In the genomic region with DNA sequence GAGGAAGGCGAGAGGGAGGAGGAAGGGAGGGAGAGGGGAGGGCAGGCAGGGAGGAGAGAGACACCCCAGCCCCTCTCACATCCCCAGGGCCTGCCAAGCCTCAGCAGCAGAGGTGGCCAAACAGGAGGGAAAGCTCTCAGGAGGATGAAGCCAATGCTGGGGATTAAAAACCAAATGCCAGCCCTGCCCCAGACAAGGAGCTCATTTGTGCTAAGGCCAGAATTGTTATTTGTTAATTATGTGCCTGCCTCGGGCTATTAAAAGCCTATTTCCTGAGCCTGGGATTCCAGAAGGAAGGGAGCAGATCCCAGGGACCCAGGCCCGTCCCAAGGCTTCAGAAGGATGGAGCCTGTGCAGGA, we compare ENCODE assay signal across 16 cellular contexts.
DNase-seq lines count a peak whose midpoint lies in the region; ATAC-seq and TF ChIP-seq lines count a peak whose summit lies in the region.
"Had no signal": no experiment of that assay in that cellular context is flagged by ENCODE, and none has a peak within 500 bp of the region (broad histone marks: within the 10 kb centered on the region; RNA-seq: fewer than 3 reads in every experiment).

No MANE protein-coding gene starts in this region.

- H3K27ac ChIP-seq in HEK293 (ENCODE audit: extremely low read depth, low read depth, low read length) = no peak overlapping the region
- H3K27ac ChIP-seq in RWPE1 = peak overlapping the region; percentile 96
- H3K27ac ChIP-seq in brain microvascular endothelial cell = no peak overlapping the region
- H3K27ac ChIP-seq: ascending aorta, C4-2B, heart left ventricle, HL-60, vagina had no signal

- DNase-seq in COLO668 (lab: John Stamatoyannopoulos, UW; ENCODE audit: unreplicated experiment) = peak; percentile 18
- DNase-seq in RWPE1 (ENCODE audit: low spot score) = no peak
- peak; percentile 46 for DNase-seq in medulla oblongata (ENCODE audit: extremely low spot score)
- no peak for DNase-seq in NK-92 treated with Interleukin-12 subunit alpha and Interleukin-12 subunit beta, amount 100 ng/mL, for 24 hours (lab: John Stamatoyannopoulos, UW)
- DNase-seq in brain microvascular endothelial cell = no peak
- DNase-seq: activated effector memory CD4-positive, alpha-beta T cell treated with Interleukin-2 at 50 U/mL for 16 hours; cortex of kidney; heart left ventricle; Kasumi-1 had no signal

- in situ Hi-C loops in brain microvascular endothelial cell (cut with HindIII; ENCODE audit: low pct_ligation_motif_present, low sequenced_read_pairs) = no loop called here

- no peaks in the 10 kb centered on the region for H3K4me1 ChIP-seq in HEK293 (ENCODE audit: control insufficient read depth, insufficient read depth, low read length)
- H3K4me1 ChIP-seq: ascending aorta had no signal

- H3K36me3 ChIP-seq in HEK293 (ENCODE audit: control insufficient read depth in 2 of 2, insufficient read depth in 1 of 2, low read length in 2 of 2) (no peaks in the 10 kb centered on the region), brain microvascular endothelial cell (replicated peaks) (no peaks in the 10 kb centered on the region)
- H3K36me3 ChIP-seq: ascending aorta, heart left ventricle, vagina had no signal

- no peak for TF ChIP-seq CTCF in HEK293 (tag by site-specific recombination; IDR thresholded peaks at IDR 0.05)
- TF ChIP-seq CTCF in RWPE1 (conservative IDR thresholded peaks at IDR 0.05; ENCODE audit: low read depth) = no peak
- TF ChIP-seq CTCF in brain microvascular endothelial cell (IDR thresholded peaks at IDR 0.05; ENCODE audit: low read depth, low read length, missing control alignments) = no peak

- H3K9me3 ChIP-seq in HEK293 (ENCODE audit: control insufficient read depth, insufficient read depth, low read depth, low read length) = no peaks in the 10 kb centered on the region
- H3K9me3 ChIP-seq: vagina had no signal

- CTCF ChIA-PET in HEK293 (lab: Yijun Ruan, JAX) (interaction anchor here (0.6 to 5.5 kb wide), 15 partner anchors 8 to 537 kb away, joined by 3 to 87 read pairs (median 4); no protein-coding TSS in a partner anchor), RWPE1 (lab: Yijun Ruan, JAX) (interaction anchor here (1.1 to 1.2 kb wide), 2 partner anchors 41 to 76 kb away, joined by 3 read pairs; no protein-coding TSS in a partner anchor)

- POLR2A ChIA-PET in HEK293 (lab: Yijun Ruan, JAX) = no interaction called here
- POLR2A ChIA-PET in RWPE1 (lab: Yijun Ruan, JAX; ENCODE audit: low non-redundant PET) = no interaction called here

- H3K27me3 ChIP-seq in brain microvascular endothelial cell (replicated peaks) = no peaks in the 10 kb centered on the region
- H3K27me3 ChIP-seq: ascending aorta, heart left ventricle, vagina had no signal

- H3K4me3 ChIP-seq in HEK293 (ENCODE audit: low read depth, low read length) (no peak overlapping the region), brain microvascular endothelial cell (ENCODE audit: low read depth, low read length) (no peak overlapping the region)
- H3K4me3 ChIP-seq: ascending aorta, heart left ventricle, vagina had no signal

- no peak for ATAC-seq in HG02973 (IDR thresholded peaks at IDR 0.05; ENCODE audit: unreplicated experiment)
- ATAC-seq: esophagus mucosa, heart left ventricle had no signal

TF ChIP-seq in HEK293, 187 proteins besides CTCF, POLR2A, EP300 and RAD21:
- TF ChIP-seq, protein P1, sequence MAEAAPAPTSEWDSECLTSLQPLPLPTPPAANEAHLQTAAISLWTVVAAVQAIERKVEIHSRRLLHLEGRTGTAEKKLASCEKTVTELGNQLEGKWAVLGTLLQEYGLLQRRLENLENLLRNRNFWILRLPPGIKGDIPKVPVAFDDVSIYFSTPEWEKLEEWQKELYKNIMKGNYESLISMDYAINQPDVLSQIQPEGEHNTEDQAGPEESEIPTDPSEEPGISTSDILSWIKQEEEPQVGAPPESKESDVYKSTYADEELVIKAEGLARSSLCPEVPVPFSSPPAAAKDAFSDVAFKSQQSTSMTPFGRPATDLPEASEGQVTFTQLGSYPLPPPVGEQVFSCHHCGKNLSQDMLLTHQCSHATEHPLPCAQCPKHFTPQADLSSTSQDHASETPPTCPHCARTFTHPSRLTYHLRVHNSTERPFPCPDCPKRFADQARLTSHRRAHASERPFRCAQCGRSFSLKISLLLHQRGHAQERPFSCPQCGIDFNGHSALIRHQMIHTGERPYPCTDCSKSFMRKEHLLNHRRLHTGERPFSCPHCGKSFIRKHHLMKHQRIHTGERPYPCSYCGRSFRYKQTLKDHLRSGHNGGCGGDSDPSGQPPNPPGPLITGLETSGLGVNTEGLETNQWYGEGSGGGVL (tag by site-specific recombination; IDR thresholded peaks at IDR 0.05) = peak; percentile 39
- TF ChIP-seq ZNF433 (tag by site-specific recombination; IDR thresholded peaks at IDR 0.05; ENCODE audit: low read depth) = no peak
TF ChIP-seq in HEK293: peak in this region for 1.

Comparison
In these comparisons a context has a peak if more than half of its experiments do, and no peak if none do; other contexts are left out.
1. DNase-seq: peak in COLO668 (single experiment) and medulla oblongata (single experiment); none in RWPE1 (single experiment), NK-92 treated with Interleukin-12 subunit alpha and Interleukin-12 subunit beta, amount 100 ng/mL, for 24 hours (single experiment) and brain microvascular endothelial cell (single experiment).